In the genomic region with DNA sequence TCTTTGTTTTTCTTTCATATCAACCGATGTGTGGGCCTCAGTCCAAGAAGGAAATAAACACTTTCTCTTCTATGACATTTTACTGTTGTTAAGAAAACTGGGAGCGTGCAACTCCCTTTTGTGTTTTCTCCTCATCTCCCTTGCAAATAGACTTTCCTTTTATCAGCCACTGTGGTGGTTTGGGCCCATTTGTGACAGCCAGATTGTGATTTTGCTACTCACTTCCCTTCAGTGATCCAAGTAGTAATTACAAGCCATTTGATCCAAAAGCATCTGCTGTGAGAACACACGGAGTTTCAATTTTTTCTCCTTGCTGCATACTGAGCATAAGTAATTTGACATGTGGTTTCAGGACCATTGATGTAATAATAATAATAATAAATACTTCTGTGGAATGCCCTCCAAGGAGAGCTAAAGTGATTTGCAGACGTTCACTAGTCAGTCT, we compare ENCODE assay signal across 1 cellular context.
TF ChIP-seq lines count a peak whose summit lies in the region.

No MANE protein-coding gene starts in this region.

TF ChIP-seq in IMR-90, 13 proteins besides CTCF, POLR2A, EP300 and RAD21:
- TF ChIP-seq MAFK (IDR thresholded peaks at IDR 0.05; ENCODE audit: low read depth, low read length) (no peak), MXI1 (IDR thresholded peaks at IDR 0.05; ENCODE audit: borderline replicate concordance, low read depth, low read length) (no peak), BHLHE40 (IDR thresholded peaks at IDR 0.05; ENCODE audit: low read depth, low read length) (no peak), NFE2L2 (IDR thresholded peaks at IDR 0.05; ENCODE audit: low read depth, low read length) (no peak)
